1 cellular context compared by ENCODE assay signal in genomic region chr19:23698711-23699520, GRCh38.
TF ChIP-seq lines count a peak whose summit lies in the region.

No MANE protein-coding gene starts in this region.

TF ChIP-seq in HepG2, 621 proteins besides CTCF, POLR2A, EP300 and RAD21:
- TF ChIP-seq SIN3B (IDR thresholded peaks at IDR 0.05; ENCODE audit: low read length) (no peak), SUZ12 (IDR thresholded peaks at IDR 0.05; ENCODE audit: low read depth, low read length) (no peak)
